Comparison of ENCODE assay signal across 8 cellular contexts in the genomic region with DNA sequence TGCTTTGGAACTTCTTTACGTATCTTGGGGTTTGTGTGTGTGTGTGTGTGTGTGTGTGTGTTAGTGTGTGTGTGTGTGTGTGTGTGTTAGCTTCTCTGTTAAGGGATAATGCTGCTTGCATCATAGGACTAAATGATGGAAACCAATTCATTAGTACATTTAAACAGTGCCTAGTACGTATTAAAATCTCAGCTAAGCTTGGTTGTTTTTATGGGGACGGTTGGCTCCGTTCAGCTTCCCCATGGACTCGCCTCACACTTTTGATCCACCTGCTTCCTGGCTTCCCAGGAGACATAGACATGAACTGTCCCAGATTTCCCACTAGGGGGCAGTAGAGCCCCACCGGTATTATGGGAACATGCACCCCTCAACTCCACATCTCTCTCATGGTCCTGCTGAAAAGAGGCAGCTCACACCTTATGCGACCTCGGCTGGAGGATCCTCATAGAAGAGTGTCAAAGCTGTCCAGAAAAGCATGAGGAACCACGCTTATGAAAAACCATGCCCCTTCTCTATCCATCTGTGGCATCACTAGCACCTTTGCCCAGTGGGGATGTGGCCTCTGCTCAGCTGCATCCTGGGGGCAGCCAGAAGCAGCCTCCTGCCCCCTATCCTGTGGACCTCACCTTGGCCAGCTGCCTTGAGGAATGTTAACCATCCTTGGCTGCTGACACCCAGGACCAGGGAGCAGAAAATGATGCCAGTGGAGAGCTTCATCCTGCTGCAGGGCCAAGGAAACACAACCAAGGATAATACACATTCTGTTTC. TPM values are rescaled to one million over a fixed set of nuclear protein-coding genes. Genes with fewer than 3 reads are reported as not detected.
A peak's percentile ranks its signal among the peaks of the same experiment; 100 is the strongest.
DNase-seq lines count a peak whose midpoint lies in the region; ATAC-seq lines count a peak whose summit lies in the region.

No MANE protein-coding gene starts in this region.

- H3K36me3 Mint-ChIP-seq in activated CD4-positive, alpha-beta T cell treated with anti-CD3 and anti-CD28 coated beads, Interleukin-2, amount 10 ng/mL, durations not matched to agents 24 days and 14 days (ENCODE audit: low read depth): no peaks in the 10 kb centered on the region

- H3K27me3 Mint-ChIP-seq in activated CD4-positive, alpha-beta T cell treated with anti-CD3 and anti-CD28 coated beads, Interleukin-2, amount 10 ng/mL, durations not matched to agents 24 days and 14 days: peaks cover 32% of the 10 kb centered on the region

- H3K4me1 Mint-ChIP-seq in activated CD4-positive, alpha-beta T cell treated with anti-CD3 and anti-CD28 coated beads, Interleukin-2, amount 10 ng/mL, durations not matched to agents 24 days and 14 days: no peaks in the 10 kb centered on the region

- intact Hi-C loops in activated CD4-positive, alpha-beta T cell treated with anti-CD3 and anti-CD28 coated beads, Interleukin-2, amount 10 ng/mL, durations not matched to agents 24 days and 14 days (cut with micrococcal nuclease): loop anchor here (1.0 to 10.0 kb wide), 4 partner anchors 89 to 687 kb away; no protein-coding TSS in a partner anchor

- H3K9me3 Mint-ChIP-seq in activated CD4-positive, alpha-beta T cell treated with anti-CD3 and anti-CD28 coated beads, Interleukin-2, amount 10 ng/mL, durations not matched to agents 24 days and 14 days: no peaks in the 10 kb centered on the region

- ATAC-seq in GM18907 (IDR thresholded peaks at IDR 0.05; ENCODE audit: unreplicated experiment): peak; percentile 91
- ATAC-seq in HG03439 (IDR thresholded peaks at IDR 0.05; ENCODE audit: unreplicated experiment): peak; percentile 64

- H3K27ac Mint-ChIP-seq in activated CD4-positive, alpha-beta T cell treated with anti-CD3 and anti-CD28 coated beads, Interleukin-2, amount 10 ng/mL, durations not matched to agents 24 days and 14 days: no peak overlapping the region

- peak; percentile 75 for DNase-seq in Ammon's horn (ENCODE audit: low spot score)
- peak; percentile 54 to 78 for DNase-seq in NCI-H524 (lab: John Stamatoyannopoulos, UW)
- DNase-seq in activated CD4-positive, alpha-beta T cell treated with anti-CD3 and anti-CD28 coated beads, Interleukin-2, amount 10 ng/mL, durations not matched to agents 24 days and 14 days: peak; percentile 89
- peak; percentile 79 for DNase-seq in dermis blood vessel endothelial cell
- peak; percentile 64 to 75 for DNase-seq in lung microvascular endothelial cell (ENCODE audit: low read depth in 2 of 2)
- peak; percentile 17 for DNase-seq in stimulated activated CD8-positive, alpha-beta memory T cell treated with anti-CD3 and anti-CD28 coated beads, Interleukin-15, amount 100 ng/mL, for 24 hours (ENCODE audit: low read depth)

- no peak overlapping the region for H3K4me3 Mint-ChIP-seq in activated CD4-positive, alpha-beta T cell treated with anti-CD3 and anti-CD28 coated beads, Interleukin-2, amount 10 ng/mL, durations not matched to agents 24 days and 14 days

RNA-seq across cellular contexts. Expression of a gene that starts 9.7 kb away (rescaled TPM):
- total RNA-seq in activated CD4-positive, alpha-beta T cell treated with anti-CD3 and anti-CD28 coated beads, Interleukin-2, amount 10 ng/mL, durations not matched to agents 24 days and 14 days: 40.1 and 43.5 TPM in 2 replicates
- total RNA-seq in dermis blood vessel endothelial cell (18.0 and 24.7 TPM in 2 replicates), lung microvascular endothelial cell (12.7 and 17.7 TPM in 2 replicates)

RNA-seq across cellular contexts. Expression of a gene that starts 16.8 kb away (rescaled TPM):
- not detected in 2 replicates for total RNA-seq in activated CD4-positive, alpha-beta T cell treated with anti-CD3 and anti-CD28 coated beads, Interleukin-2, amount 10 ng/mL, durations not matched to agents 24 days and 14 days
- total RNA-seq in dermis blood vessel endothelial cell: not detected in 2 replicates
- total RNA-seq in lung microvascular endothelial cell: under 0.01 and 0.40 TPM in 2 replicates

RNA-seq across cellular contexts. Expression of a gene that starts 57.1 kb away (rescaled TPM):
- not detected in 2 replicates for total RNA-seq in activated CD4-positive, alpha-beta T cell treated with anti-CD3 and anti-CD28 coated beads, Interleukin-2, amount 10 ng/mL, durations not matched to agents 24 days and 14 days
- 0.19 and 0.51 TPM in 2 replicates for total RNA-seq in dermis blood vessel endothelial cell
- 0.79 and 0.87 TPM in 2 replicates for total RNA-seq in lung microvascular endothelial cell

Comparison
In these comparisons a context has a peak if more than half of its experiments do, and no peak if none do; other contexts are left out.
1. Peak in every context shown above with its lines: DNase-seq and ATAC-seq.
2. DNase-seq: peak in every context shown above with its lines; median percentile 89 in activated CD4-positive, alpha-beta T cell treated with anti-CD3 and anti-CD28 coated beads, Interleukin-2, amount 10 ng/mL, durations not matched to agents 24 days and 14 days; 79 in dermis blood vessel endothelial cell; 75 in Ammon's horn; 70 in lung microvascular endothelial cell; 66 in NCI-H524; 17 in stimulated activated CD8-positive, alpha-beta memory T cell treated with anti-CD3 and anti-CD28 coated beads, Interleukin-15, amount 100 ng/mL, for 24 hours.